9 cellular contexts compared by ENCODE assay signal in genomic region chr2:96142217-96143113, GRCh38. TPM values are rescaled to one million over a fixed set of nuclear protein-coding genes. Genes with fewer than 3 reads are reported as not detected.
DNase-seq lines count a peak whose midpoint lies in the region; ATAC-seq and TF ChIP-seq lines count a peak whose summit lies in the region.
"Had no signal": no experiment of that assay in that cellular context is flagged by ENCODE, and none has a peak within 500 bp of the region (broad histone marks: within the 10 kb centered on the region; RNA-seq: fewer than 3 reads in every experiment).

No MANE protein-coding gene starts in this region.

- intact Hi-C loops in activated CD8-positive, alpha-beta T cell treated with anti-CD3 and anti-CD28 coated beads for 36 hours (cut with micrococcal nuclease), result loop anchor here (10.0 kb wide), 2 partner anchors 182 to 392 kb away; partner anchors contain the start of genes ARID5A and ITPRIPL1
- intact Hi-C loops in Calu3 (cut with micrococcal nuclease; ENCODE audit: unreplicated experiment), result no loop called here

- peak; percentile 95 for DNase-seq in activated CD8-positive, alpha-beta T cell treated with anti-CD3 and anti-CD28 coated beads for 36 hours
- peak in 1 of 3 donors; percentile 53 for DNase-seq in immature natural killer cell
- DNase-seq in stimulated activated naive CD8-positive, alpha-beta T cell treated with anti-CD3 and anti-CD28 coated beads, Interleukin-15, amount 100 ng/mL, for 72 hours, result peak; percentile 78 to 85
- no peak for DNase-seq in UCSD-AML1 (lab: John Stamatoyannopoulos, UW; ENCODE audit: unreplicated experiment)
- DNase-seq in Calu3, result no peak

- POLR2A ChIA-PET in activated CD8-positive, alpha-beta T cell treated with anti-CD3 and anti-CD28 coated beads for 36 hours (lab: Charles Lee), result interaction anchor here (0.6 to 14.8 kb wide), 17 partner anchors 10 to 194 kb away, joined by 3 to 690 read pairs (median 6); partner anchors contain the start of genes ADRA2B, CIAO1, NCAPH and STARD7

- no TSS peak for BruUV-seq in Calu3 (replicated peaks; lab: Mats Ljungman, UMichigan)

- H3K27me3 Mint-ChIP-seq in IgD-negative memory B cell (no peaks in the 10 kb centered on the region), immature natural killer cell (ENCODE audit: low read depth in 3 of 3) (peaks cover 21 to 40% (median 27%) of the 10 kb centered on the region in 3 donors), Calu3 (ENCODE audit: unreplicated experiment) (peaks cover 3% of the 10 kb centered on the region)
- no peaks in the 10 kb centered on the region for H3K27me3 Mint-ChIP-seq in activated CD8-positive, alpha-beta T cell treated with anti-CD3 and anti-CD28 coated beads for 36 hours
- H3K27me3 Mint-ChIP-seq in stimulated activated naive CD8-positive, alpha-beta T cell treated with anti-CD3 and anti-CD28 coated beads, Interleukin-15, amount 100 ng/mL, for 72 hours, result no peaks in the 10 kb centered on the region

- H3K4me1 Mint-ChIP-seq in IgD-negative memory B cell, result peaks cover 27 to 40% (median 35%) of the 10 kb centered on the region in 3 donors
- H3K4me1 Mint-ChIP-seq in activated CD8-positive, alpha-beta T cell treated with anti-CD3 and anti-CD28 coated beads for 36 hours (ENCODE audit: low read depth), result peaks cover 40% of the 10 kb centered on the region
- H3K4me1 Mint-ChIP-seq in immature natural killer cell, result peaks cover 64 to 75% of the 10 kb centered on the region in 2 donors
- H3K4me1 Mint-ChIP-seq in stimulated activated naive CD8-positive, alpha-beta T cell treated with anti-CD3 and anti-CD28 coated beads, Interleukin-15, amount 100 ng/mL, for 72 hours, result peaks cover 70% of the 10 kb centered on the region
- H3K4me1 Mint-ChIP-seq in Calu3 (ENCODE audit: low read depth, unreplicated experiment), result peaks cover 6% of the 10 kb centered on the region

- CTCF ChIA-PET in activated CD8-positive, alpha-beta T cell treated with anti-CD3 and anti-CD28 coated beads for 36 hours (lab: Charles Lee), result interaction anchor here (0.6 to 14.1 kb wide), 22 partner anchors 8 to 150 kb away, joined by 3 to 540 read pairs (median 5); partner anchors contain the start of genes ADRA2B and ANKRD36C
- CTCF ChIA-PET in Calu3 (lab: Charles Lee), result no interaction called here

- H3K36me3 Mint-ChIP-seq in IgD-negative memory B cell, result no peaks in the 10 kb centered on the region
- peaks cover 34% of the 10 kb centered on the region for H3K36me3 Mint-ChIP-seq in activated CD8-positive, alpha-beta T cell treated with anti-CD3 and anti-CD28 coated beads for 36 hours (ENCODE audit: low read depth)
- H3K36me3 Mint-ChIP-seq in immature natural killer cell, result peaks cover 0 to 14% (median 4%) of the 10 kb centered on the region in 3 donors
- H3K36me3 Mint-ChIP-seq in Calu3 (ENCODE audit: insufficient read depth, unreplicated experiment), result peaks cover 40% of the 10 kb centered on the region
- H3K36me3 Mint-ChIP-seq: neural progenitor cell had no signal

- H3K9me3 Mint-ChIP-seq in IgD-negative memory B cell (no peaks in the 10 kb centered on the region), immature natural killer cell (no peaks in the 10 kb centered on the region), Calu3 (ENCODE audit: low read depth, unreplicated experiment) (no peaks in the 10 kb centered on the region)
- H3K9me3 Mint-ChIP-seq in activated CD8-positive, alpha-beta T cell treated with anti-CD3 and anti-CD28 coated beads for 36 hours, result no peaks in the 10 kb centered on the region
- no peaks in the 10 kb centered on the region for H3K9me3 Mint-ChIP-seq in stimulated activated naive CD8-positive, alpha-beta T cell treated with anti-CD3 and anti-CD28 coated beads, Interleukin-15, amount 100 ng/mL, for 72 hours
- H3K9me3 Mint-ChIP-seq: neural progenitor cell had no signal

- H3K27ac Mint-ChIP-seq in IgD-negative memory B cell, result peak overlapping the region; percentile 3 to 97 (median 87)
- peak overlapping the region; percentile 94 for H3K27ac Mint-ChIP-seq in activated CD8-positive, alpha-beta T cell treated with anti-CD3 and anti-CD28 coated beads for 36 hours
- peak overlapping the region; percentile 84 to 95 (median 88) for H3K27ac Mint-ChIP-seq in immature natural killer cell
- peak overlapping the region; percentile 93 to 99 for H3K27ac Mint-ChIP-seq in stimulated activated naive CD8-positive, alpha-beta T cell treated with anti-CD3 and anti-CD28 coated beads, Interleukin-15, amount 100 ng/mL, for 72 hours
- no peak overlapping the region for H3K27ac Mint-ChIP-seq in Calu3 (ENCODE audit: unreplicated experiment)
- H3K27ac Mint-ChIP-seq: neural progenitor cell had no signal

- ATAC-seq in activated CD8-positive, alpha-beta T cell treated with anti-CD3 and anti-CD28 coated beads for 36 hours, result peak; percentile 21
- ATAC-seq in stimulated activated naive CD8-positive, alpha-beta T cell treated with anti-CD3 and anti-CD28 coated beads, Interleukin-15, amount 100 ng/mL, for 72 hours, result peak; percentile 18
- no peak for ATAC-seq in HG02973 (IDR thresholded peaks at IDR 0.05; ENCODE audit: unreplicated experiment)

- TF ChIP-seq CTCF in activated CD8-positive, alpha-beta T cell treated with anti-CD3 and anti-CD28 coated beads for 36 hours (IDR thresholded peaks at IDR 0.05), result peak; percentile 71
- no peak for TF ChIP-seq CTCF in Calu3 (IDR thresholded peaks at IDR 0.05; ENCODE audit: unreplicated experiment)

- H3K4me3 Mint-ChIP-seq in IgD-negative memory B cell (peak overlapping the region; percentile 67 to 96 (median 88)), immature natural killer cell (peak overlapping the region; percentile 90 to 95 (median 91)), Calu3 (ENCODE audit: low read depth, unreplicated experiment) (no peak overlapping the region)
- peak overlapping the region; percentile 98 for H3K4me3 Mint-ChIP-seq in activated CD8-positive, alpha-beta T cell treated with anti-CD3 and anti-CD28 coated beads for 36 hours
- H3K4me3 Mint-ChIP-seq in stimulated activated naive CD8-positive, alpha-beta T cell treated with anti-CD3 and anti-CD28 coated beads, Interleukin-15, amount 100 ng/mL, for 72 hours, result peak overlapping the region; percentile 97 to 98
- H3K4me3 Mint-ChIP-seq: neural progenitor cell had no signal

RNA-seq across cellular contexts. Expression of gene DUSP2, which starts 2.8 kb away (rescaled TPM):
- 55.6 TPM for polyA plus RNA-seq in IgD-negative memory B cell
- total RNA-seq in activated CD8-positive, alpha-beta T cell treated with anti-CD3 and anti-CD28 coated beads for 36 hours, result 100 to 1,000 TPM; 311 to 313 TPM
- polyA plus RNA-seq in immature natural killer cell, result 100 to 1,000 TPM; 272 to 875 (median 555) TPM
- total RNA-seq in Calu3 (2022), result 4.1 and 5.9 TPM in 2 replicates

RNA-seq across cellular contexts. Expression of gene ASTL, which starts 4.2 kb away (rescaled TPM):
- not detected for polyA plus RNA-seq in IgD-negative memory B cell
- 1 to 10 TPM; 1.8 to 2.7 TPM for total RNA-seq in activated CD8-positive, alpha-beta T cell treated with anti-CD3 and anti-CD28 coated beads for 36 hours
- not detected for polyA plus RNA-seq in immature natural killer cell
- total RNA-seq in Calu3 (2022), result not detected in 2 replicates
- total RNA-seq: RPMI7951 had no signal

RNA-seq across cellular contexts. Expression of gene ADRA2B, which starts 26.1 kb away (rescaled TPM):
- polyA plus RNA-seq in IgD-negative memory B cell (not detected), immature natural killer cell (under 1 TPM in 1 of 3 donors, not detected in 2; 0.83 TPM)
- total RNA-seq in activated CD8-positive, alpha-beta T cell treated with anti-CD3 and anti-CD28 coated beads for 36 hours, result under 1 TPM; 0.29 to 0.34 TPM
- total RNA-seq in Calu3 (2022), result 0.22 TPM in 1 of 2 replicates, not detected in the other
- total RNA-seq: RPMI7951 had no signal

Comparison
In these comparisons a context has a peak if more than half of its experiments do, and no peak if none do; other contexts are left out.
1. DNase-seq: peak in activated CD8-positive, alpha-beta T cell treated with anti-CD3 and anti-CD28 coated beads for 36 hours (single experiment) and stimulated activated naive CD8-positive, alpha-beta T cell treated with anti-CD3 and anti-CD28 coated beads, Interleukin-15, amount 100 ng/mL, for 72 hours (2 of 2); none in UCSD-AML1 (single experiment) and Calu3 (single experiment).
2. RNA of gene DUSP2, which starts 2.8 kb away (total RNA-seq): 311 to 313 TPM in activated CD8-positive, alpha-beta T cell treated with anti-CD3 and anti-CD28 coated beads for 36 hours; 4.1 to 5.9 TPM in Calu3; every median in the first group is over 10 times any median in the second.